1 cellular context compared by ENCODE assay signal in genomic region chr20:56575157-56575556, GRCh38.
TF ChIP-seq lines count a peak whose summit lies in the region.

No MANE protein-coding gene starts in this region.

TF ChIP-seq in K562, 482 proteins besides CTCF, POLR2A, EP300 and RAD21:
- TF ChIP-seq ESRRA (IDR thresholded peaks at IDR 0.05; ENCODE audit: borderline replicate concordance, low read depth): 0 out of 2 replicates have a peak, but pooled peaks have one; percentile 9
- TF ChIP-seq MAFG (tag; conservative IDR thresholded peaks at IDR 0.05): 0 out of 2 replicates have a peak, but pooled peaks have one; percentile 1
- TF ChIP-seq JUN (IDR thresholded peaks at IDR 0.05; ENCODE audit: borderline replicate concordance, low read depth, low read length): no peak
- no peak for TF ChIP-seq JUN (CRISPR knock-in tag; IDR thresholded peaks at IDR 0.05; ENCODE audit: borderline replicate concordance)
- TF ChIP-seq ZFP36 (IDR thresholded peaks at IDR 0.05; ENCODE audit: low read depth, low read length, partially characterized antibody): peak; percentile 61
- TF ChIP-seq IRF9 (tag; IDR thresholded peaks at IDR 0.05): no peak
- TF ChIP-seq MCM3 (IDR thresholded peaks at IDR 0.05): no peak
